In genomic region chr2:172587231-172587630, GRCh38 we compare ENCODE assay signal across 7 cellular contexts. TPM values are rescaled to one million over a fixed set of nuclear protein-coding genes. Genes with fewer than 3 reads are reported as not detected.
DNase-seq lines count a peak whose midpoint lies in the region; ATAC-seq and TF ChIP-seq lines count a peak whose summit lies in the region.
"Not testable (repeated sequence)": the region's sequence is repeated elsewhere in the genome, so short reads cannot be mapped to it uniquely, and the experiment has no call there.

No MANE protein-coding gene starts in this region.

- not testable (repeated sequence) for H3K9me3 Mint-ChIP-seq in CD8-positive, alpha-beta T cell; activated CD4-positive, alpha-beta T cell treated with anti-CD3 and anti-CD28 coated beads, Interleukin-2, amount 10 ng/mL, durations not matched to agents 24 days and 14 days; activated T-cell treated with anti-CD3 and anti-CD28 coated beads, Interleukin-2, amount 50 U/mL, for 24 hours; activated naive CD8-positive, alpha-beta T cell (ENCODE audit: low read depth); natural killer cell treated with Interleukin-12 subunit alpha and Interleukin-12 subunit beta and Interleukin-15 and Interleukin-18, amount 100 ng/mL, for 72 hours

- DNase-seq in CD8-positive, alpha-beta T cell; activated T-cell treated with anti-CD3 and anti-CD28 coated beads, Interleukin-2, amount 50 U/mL, for 24 hours; cardiac muscle cell (ENCODE audit: low read depth in 1 of 2, low spot score in 1 of 2); natural killer cell treated with Interleukin-12 subunit alpha and Interleukin-12 subunit beta and Interleukin-15 and Interleukin-18, amount 100 ng/mL, for 72 hours (ENCODE audit: low spot score): not testable (repeated sequence)
- peak; percentile 49 for DNase-seq in activated CD4-positive, alpha-beta T cell treated with anti-CD3 and anti-CD28 coated beads, Interleukin-2, amount 10 ng/mL, durations not matched to agents 24 days and 14 days
- peak; percentile 34 for DNase-seq in stimulated activated CD8-positive, alpha-beta memory T cell treated with anti-CD3 and anti-CD28 coated beads, Interleukin-4, amount 100 ng/mL, for 48 hours

- intact Hi-C loops in CD8-positive, alpha-beta T cell (cut with DNase I, micrococcal nuclease), result loop anchor here in 1 of 2 experiments (10.0 kb wide), 1 partner anchor 882 kb away; no protein-coding TSS in a partner anchor
- intact Hi-C loops in activated CD4-positive, alpha-beta T cell treated with anti-CD3 and anti-CD28 coated beads, Interleukin-2, amount 10 ng/mL, durations not matched to agents 24 days and 14 days (cut with micrococcal nuclease), result loop anchor here (2.0 kb wide), 1 partner anchor 30 kb away; the partner anchor contains the start of gene PDK1

- peak overlapping the region; percentile 41 for H3K27ac Mint-ChIP-seq in CD8-positive, alpha-beta T cell
- H3K27ac Mint-ChIP-seq in activated CD4-positive, alpha-beta T cell treated with anti-CD3 and anti-CD28 coated beads, Interleukin-2, amount 10 ng/mL, durations not matched to agents 24 days and 14 days; activated naive CD8-positive, alpha-beta T cell; natural killer cell treated with Interleukin-12 subunit alpha and Interleukin-12 subunit beta and Interleukin-15 and Interleukin-18, amount 100 ng/mL, for 72 hours: not testable (repeated sequence)
- H3K27ac Mint-ChIP-seq in activated T-cell treated with anti-CD3 and anti-CD28 coated beads, Interleukin-2, amount 50 U/mL, for 24 hours, result peak overlapping the region; percentile 51

- not testable (repeated sequence) for H3K27me3 Mint-ChIP-seq in CD8-positive, alpha-beta T cell (ENCODE audit: low read depth); activated CD4-positive, alpha-beta T cell treated with anti-CD3 and anti-CD28 coated beads, Interleukin-2, amount 10 ng/mL, durations not matched to agents 24 days and 14 days; activated T-cell treated with anti-CD3 and anti-CD28 coated beads, Interleukin-2, amount 50 U/mL, for 24 hours; activated naive CD8-positive, alpha-beta T cell; natural killer cell treated with Interleukin-12 subunit alpha and Interleukin-12 subunit beta and Interleukin-15 and Interleukin-18, amount 100 ng/mL, for 72 hours

- CTCF ChIA-PET in CD8-positive, alpha-beta T cell (lab: Charles Lee), result interaction anchor here (0.7 to 1.9 kb wide), 2 partner anchors 415 to 1798 kb away, joined by 3 to 5 read pairs; no protein-coding TSS in a partner anchor

- H3K36me3 ChIP-seq in CD8-positive, alpha-beta T cell (ENCODE audit: insufficient read depth, low read length), result peaks cover 43% of the 10 kb centered on the region
- H3K36me3 ChIP-seq in cardiac muscle cell, result peaks cover 70% of the 10 kb centered on the region

- POLR2A ChIA-PET in CD8-positive, alpha-beta T cell (lab: Charles Lee), result interaction anchor here (0.7 kb wide), 1 partner anchor 90 kb away, joined by 3 read pairs; no protein-coding TSS in a partner anchor

- H3K4me1 Mint-ChIP-seq in CD8-positive, alpha-beta T cell (ENCODE audit: low read depth), result peaks cover 48% of the 10 kb centered on the region
- peaks cover 30% of the 10 kb centered on the region for H3K4me1 Mint-ChIP-seq in activated CD4-positive, alpha-beta T cell treated with anti-CD3 and anti-CD28 coated beads, Interleukin-2, amount 10 ng/mL, durations not matched to agents 24 days and 14 days
- H3K4me1 Mint-ChIP-seq in activated T-cell treated with anti-CD3 and anti-CD28 coated beads, Interleukin-2, amount 50 U/mL, for 24 hours (ENCODE audit: low read depth), result peaks cover 50% of the 10 kb centered on the region
- H3K4me1 Mint-ChIP-seq in activated naive CD8-positive, alpha-beta T cell (ENCODE audit: low read depth), result peaks cover 60% of the 10 kb centered on the region
- peaks cover 16 to 33% of the 10 kb centered on the region in 2 donors for H3K4me1 Mint-ChIP-seq in natural killer cell treated with Interleukin-12 subunit alpha and Interleukin-12 subunit beta and Interleukin-15 and Interleukin-18, amount 100 ng/mL, for 72 hours (ENCODE audit: low read depth in 2 of 2)

- not testable (repeated sequence) for TF ChIP-seq CTCF in CD8-positive, alpha-beta T cell (IDR thresholded peaks at IDR 0.05); cardiac muscle cell (IDR thresholded peaks at IDR 0.05; ENCODE audit: low read depth, low read length)

- H3K27me3 ChIP-seq in CD8-positive, alpha-beta T cell (ENCODE audit: insufficient read depth, low read length); cardiac muscle cell: not testable (repeated sequence)

- not testable (repeated sequence) for ATAC-seq in CD8-positive, alpha-beta T cell; natural killer cell treated with Interleukin-12 subunit alpha and Interleukin-12 subunit beta and Interleukin-15 and Interleukin-18, amount 100 ng/mL, for 72 hours

- not testable (repeated sequence) for H3K27ac ChIP-seq in CD8-positive, alpha-beta T cell (ENCODE audit: low read depth, low read length)
- H3K27ac ChIP-seq in cardiac muscle cell, result peak overlapping the region; percentile 85

- H3K4me1 ChIP-seq in CD8-positive, alpha-beta T cell (ENCODE audit: insufficient read depth, low read length), result peaks cover 20% of the 10 kb centered on the region
- not testable (repeated sequence) for H3K4me1 ChIP-seq in cardiac muscle cell (ENCODE audit: low read depth)

- H3K36me3 Mint-ChIP-seq in CD8-positive, alpha-beta T cell, result peaks cover 85% of the 10 kb centered on the region
- peaks cover 74% of the 10 kb centered on the region for H3K36me3 Mint-ChIP-seq in activated CD4-positive, alpha-beta T cell treated with anti-CD3 and anti-CD28 coated beads, Interleukin-2, amount 10 ng/mL, durations not matched to agents 24 days and 14 days (ENCODE audit: low read depth)
- peaks cover 89% of the 10 kb centered on the region for H3K36me3 Mint-ChIP-seq in activated T-cell treated with anti-CD3 and anti-CD28 coated beads, Interleukin-2, amount 50 U/mL, for 24 hours (ENCODE audit: low read depth)
- peaks cover 42% of the 10 kb centered on the region for H3K36me3 Mint-ChIP-seq in activated naive CD8-positive, alpha-beta T cell
- peaks cover 48% of the 10 kb centered on the region for H3K36me3 Mint-ChIP-seq in natural killer cell treated with Interleukin-12 subunit alpha and Interleukin-12 subunit beta and Interleukin-15 and Interleukin-18, amount 100 ng/mL, for 72 hours

- H3K4me3 ChIP-seq in CD8-positive, alpha-beta T cell (ENCODE audit: low read depth, low read length); cardiac muscle cell: not testable (repeated sequence)

- not testable (repeated sequence) for H3K4me3 Mint-ChIP-seq in CD8-positive, alpha-beta T cell; activated CD4-positive, alpha-beta T cell treated with anti-CD3 and anti-CD28 coated beads, Interleukin-2, amount 10 ng/mL, durations not matched to agents 24 days and 14 days; activated T-cell treated with anti-CD3 and anti-CD28 coated beads, Interleukin-2, amount 50 U/mL, for 24 hours
- H3K4me3 Mint-ChIP-seq in activated naive CD8-positive, alpha-beta T cell, result peak overlapping the region; percentile 38
- H3K4me3 Mint-ChIP-seq in natural killer cell treated with Interleukin-12 subunit alpha and Interleukin-12 subunit beta and Interleukin-15 and Interleukin-18, amount 100 ng/mL, for 72 hours, result peak overlapping the region; percentile 19

- not testable (repeated sequence) for H3K9me3 ChIP-seq in CD8-positive, alpha-beta T cell (ENCODE audit: low read length); cardiac muscle cell (ENCODE audit: low read depth)

RNA-seq across cellular contexts. Expression of gene PDK1, which starts 31.3 kb away (rescaled TPM):
- 10 to 100 TPM; 34.1 to 36.6 TPM for total RNA-seq in CD8-positive, alpha-beta T cell
- total RNA-seq in activated CD4-positive, alpha-beta T cell treated with anti-CD3 and anti-CD28 coated beads, Interleukin-2, amount 10 ng/mL, durations not matched to agents 24 days and 14 days, result 42.6 and 46.9 TPM in 2 replicates
- total RNA-seq in cardiac muscle cell, result 619 and 1,005 TPM in 2 replicates
- 383 and 432 TPM in 2 replicates for polyA plus RNA-seq in cardiac muscle cell
- 10 to 100 TPM; 22.3 to 34.9 TPM for total RNA-seq in natural killer cell treated with Interleukin-12 subunit alpha and Interleukin-12 subunit beta and Interleukin-15 and Interleukin-18, amount 100 ng/mL, for 72 hours

Comparison
In these comparisons a context has a peak if more than half of its experiments do, and no peak if none do; other contexts are left out.
1. RNA of gene PDK1, which starts 31.3 kb away (total RNA-seq): 619 to 1,005 TPM in cardiac muscle cell; 42.6 to 46.9 TPM in activated CD4-positive, alpha-beta T cell treated with anti-CD3 and anti-CD28 coated beads, Interleukin-2, amount 10 ng/mL, durations not matched to agents 24 days and 14 days, 34.1 to 36.6 TPM in CD8-positive, alpha-beta T cell and 22.3 to 34.9 TPM in natural killer cell treated with Interleukin-12 subunit alpha and Interleukin-12 subunit beta and Interleukin-15 and Interleukin-18, amount 100 ng/mL, for 72 hours; every median in the first group is over 10 times any median in the second.